ENCODE assay signal across 9 cellular contexts in the genomic region with DNA sequence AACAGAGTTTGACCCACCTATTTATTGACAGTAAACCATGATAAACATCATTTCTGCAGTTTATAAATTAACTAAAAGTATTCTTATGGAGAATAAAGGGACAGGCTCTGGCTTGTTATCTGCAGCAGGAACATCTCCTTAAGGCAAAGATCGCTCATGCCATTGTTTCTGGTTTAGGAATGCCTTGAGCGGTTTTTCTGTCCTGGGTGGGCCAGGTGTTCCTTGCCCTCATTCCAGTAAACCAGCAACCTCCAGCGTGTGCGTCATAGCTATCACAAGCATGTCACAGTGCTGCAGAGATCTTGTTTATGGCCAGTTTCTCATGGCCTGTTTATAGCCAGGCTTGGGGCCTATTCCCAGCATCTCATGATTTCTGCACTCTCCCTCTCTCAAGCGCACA.
"Had no signal": no experiment of that assay in that cellular context is flagged by ENCODE, and none has a peak within 500 bp of the region (broad histone marks: within the 10 kb centered on the region; RNA-seq: fewer than 3 reads in every experiment).

No MANE protein-coding gene starts in this region.

- DNase-seq: GM23248, GOT3, H7, HFFc6, KBM-7 had no signal

- H3K4me1 ChIP-seq: HAP-1 had no signal

- H3K27ac ChIP-seq: GM23248, HL-60 had no signal

- ATAC-seq: HCT116, HepG2 had no signal

- H3K36me3 ChIP-seq: HAP-1 had no signal

- H3K4me3 ChIP-seq: GM23248, HAP-1 had no signal

- H3K9ac ChIP-seq: GM23248 had no signal

- H3K9me3 ChIP-seq: HAP-1 had no signal

- H2AFZ ChIP-seq: GM23248 had no signal
